1 cellular context compared by ENCODE assay signal in genomic region chr1:33182896-33183295, GRCh38.
TF ChIP-seq lines count a peak whose summit lies in the region.

No MANE protein-coding gene starts in this region.

TF ChIP-seq in GM23338, 12 proteins besides CTCF, POLR2A, EP300 and RAD21:
- TF ChIP-seq REST (IDR thresholded peaks at IDR 0.05; ENCODE audit: unreplicated experiment) = no peak
- no peak for TF ChIP-seq STAT1 (IDR thresholded peaks at IDR 0.05; ENCODE audit: unreplicated experiment)
- no peak for TF ChIP-seq ZNF462 (CRISPR knock-in tag; IDR thresholded peaks at IDR 0.05)
- TF ChIP-seq ZNF331 (CRISPR knock-in tag; IDR thresholded peaks at IDR 0.05; ENCODE audit: low read depth) = no peak
- TF ChIP-seq NANOG (IDR thresholded peaks at IDR 0.05; ENCODE audit: borderline replicate concordance) = no peak
- TF ChIP-seq ZNF114 (CRISPR knock-in tag; IDR thresholded peaks at IDR 0.05) = no peak
- no peak for TF ChIP-seq ETS1 (IDR thresholded peaks at IDR 0.05)
TF ChIP-seq in GM23338: peak in this region for 0.
